In the genomic region with DNA sequence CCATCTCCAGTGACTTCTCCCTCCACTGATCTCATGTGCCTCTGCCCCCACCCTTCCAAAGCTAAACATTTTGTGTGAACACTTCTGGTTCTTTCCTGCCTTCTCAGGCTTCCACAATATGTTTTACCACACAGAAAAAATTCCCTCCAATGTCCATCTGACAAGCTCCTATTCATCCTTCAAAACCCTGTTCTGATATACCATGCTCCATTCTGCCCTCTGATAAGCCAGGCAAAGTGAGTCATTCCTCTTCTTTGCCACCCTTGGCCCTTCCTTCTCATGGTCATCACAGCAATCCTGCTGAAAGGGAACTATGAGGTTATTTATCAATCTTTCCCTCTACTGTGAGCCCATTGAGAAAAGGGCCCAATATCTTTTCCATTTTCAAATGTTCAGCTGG, we compare ENCODE assay signal across 28 cellular contexts.
"Had no signal": no experiment of that assay in that cellular context is flagged by ENCODE, and none has a peak within 500 bp of the region (broad histone marks: within the 10 kb centered on the region; RNA-seq: fewer than 3 reads in every experiment).

No MANE protein-coding gene starts in this region.

- DNase-seq: naive thymus-derived CD8-positive, alpha-beta T cell; nephron progenitor cell; nucleus accumbens; ovary; posterior cingulate gyrus; psoas muscle; right cardiac atrium; right lobe of liver; sigmoid colon; small intestine; stimulated activated CD4-positive, alpha-beta T cell treated with anti-CD3 and anti-CD28 coated beads, Interleukin-15, amount 100 ng/mL, for 24 hours; stimulated activated CD4-positive, alpha-beta T cell treated with anti-CD3 and anti-CD28 coated beads, Interleukin-2, amount 100 ng/mL, for 24 hours; stimulated activated CD4-positive, alpha-beta T cell treated with anti-CD3 and anti-CD28 coated beads, Interleukin-2, amount 100 ng/mL, for 48 hours; stimulated activated CD4-positive, alpha-beta T cell treated with anti-CD3 and anti-CD28 coated beads, Interleukin-4, amount 100 ng/mL, for 24 hours; stimulated activated naive B cell treated with anti-CD40 and anti-IgM and Interleukin-4, amounts not matched to agents 10 μg/mL and 1 μg/mL and 100 μg/mL, for 72 hours; stimulated activated naive CD4-positive, alpha-beta T cell treated with Interleukin-2 at 50 U/mL for 16 hours; stomach; substantia nigra; testis; tibial artery; transverse colon; upper lobe of right lung; uterus had no signal

- H3K27ac ChIP-seq: neutrophil, ovary, parathyroid adenoma, psoas muscle, right lobe of liver, sigmoid colon, suprapubic skin, testis, tibial artery, transverse colon, upper lobe of right lung, uterus had no signal

- H3K36me3 ChIP-seq: neutrophil, ovary, right lobe of liver, sigmoid colon, stomach, suprapubic skin, tibial artery, transverse colon, upper lobe of right lung, uterus had no signal

- ATAC-seq: naive thymus-derived CD8-positive, alpha-beta T cell; natural killer cell treated with Interleukin-12 subunit alpha and Interleukin-12 subunit beta and Interleukin-15 and Interleukin-18, amount 100 ng/mL, for 72 hours; psoas muscle; right cardiac atrium; right lobe of liver; stimulated activated effector memory CD8-positive, alpha-beta T cell treated with anti-CD3 and anti-CD28 coated beads, Interleukin-12 subunit alpha, Interleukin-12 subunit beta, amount 100 ng/mL, for 72 hours; stimulated activated naive B cell treated with anti-CD40 and anti-IgM and Interleukin-4, amounts not matched to agents 10 μg/mL and 1 μg/mL and 100 μg/mL, for 72 hours; upper lobe of right lung had no signal

- H3K27me3 ChIP-seq: ovary, right lobe of liver, testis, uterus had no signal

- H3K9me3 ChIP-seq: neutrophil, ovary, psoas muscle, right lobe of liver, sigmoid colon, stomach, suprapubic skin, testis, tibial artery, transverse colon, upper lobe of right lung, uterus had no signal

- H3K9ac ChIP-seq: parathyroid adenoma had no signal

- H3K79me2 ChIP-seq: parathyroid adenoma had no signal

- H3K4me3 ChIP-seq: ovary, psoas muscle, right lobe of liver, sigmoid colon, stomach, suprapubic skin, testis, tibial artery, transverse colon, upper lobe of right lung, uterus had no signal

- H3K4me1 ChIP-seq: parathyroid adenoma, psoas muscle, right lobe of liver, suprapubic skin, tibial artery, transverse colon, upper lobe of right lung, uterus had no signal

- H2AFZ ChIP-seq: parathyroid adenoma had no signal

- FAIRE-seq: small intestine had no signal
